Comparison of ENCODE assay signal across 15 cellular contexts in genomic region chr5:73770172-73770571, GRCh38.
DNase-seq lines count a peak whose midpoint lies in the region; ATAC-seq, FAIRE-seq and TF ChIP-seq lines count a peak whose summit lies in the region.
"Had no signal": no experiment of that assay in that cellular context is flagged by ENCODE, and none has a peak within 500 bp of the region (broad histone marks: within the 10 kb centered on the region; RNA-seq: fewer than 3 reads in every experiment).

No MANE protein-coding gene starts in this region.

- H2AFZ ChIP-seq in ACC112 (ENCODE audit: low read length, unreplicated experiment) (no peak overlapping the region), PC-3 (ENCODE audit: low read length) (0 out of 2 replicates have a peak overlapping the region, but pooled peaks have one; percentile 30)
- H2AFZ ChIP-seq: GM23248 had no signal

- H3K36me3 ChIP-seq in ACC112 (ENCODE audit: insufficient read depth, low read length), result peaks cover 32% of the 10 kb centered on the region
- peaks cover 12% of the 10 kb centered on the region; the same call in 1 of the 2 replicates for H3K36me3 ChIP-seq in PC-3 (ENCODE audit: low read depth, low read length)
- peaks cover 25% of the 10 kb centered on the region for H3K36me3 ChIP-seq in skeletal muscle satellite cell (ENCODE audit: insufficient read depth, low read length)
- H3K36me3 ChIP-seq in prostate gland, result no peaks in the 10 kb centered on the region
- H3K36me3 ChIP-seq: BLaER1 had no signal

- POLR2A ChIA-PET in PC-3 (lab: Charles Lee; ENCODE audit: unreplicated experiment), result no interaction called here

- H3K79me2 ChIP-seq in ACC112 (ENCODE audit: control insufficient read depth, insufficient read depth, low read length, unreplicated experiment) (peaks cover 4% of the 10 kb centered on the region), PC-3 (ENCODE audit: low read length) (no peaks in the 10 kb centered on the region)

- no peaks in the 10 kb centered on the region for H3K9me3 ChIP-seq in PC-3 (ENCODE audit: low read length)
- H3K9me3 ChIP-seq in skeletal muscle satellite cell (replicated peaks; ENCODE audit: low read length), result no peaks in the 10 kb centered on the region
- H3K9me3 ChIP-seq in prostate gland, result no peaks in the 10 kb centered on the region
- H3K9me3 ChIP-seq: Caco-2 had no signal

- peak overlapping the region; percentile 28 for H3K9ac ChIP-seq in PC-3 (ENCODE audit: low read length)
- no peak overlapping the region for H3K9ac ChIP-seq in skeletal muscle satellite cell (ENCODE audit: low read depth, low read length)
- H3K9ac ChIP-seq: BLaER1, GM23248 had no signal

- WGBS in prostate gland, result 19% methylated on average over 2 of the region's 2 CpGs

- H3K4me1 ChIP-seq in ACC112 (ENCODE audit: control insufficient read depth, insufficient read depth, low read length, unreplicated experiment), result peaks cover 18% of the 10 kb centered on the region
- peaks cover 36% of the 10 kb centered on the region for H3K4me1 ChIP-seq in PC-3 (ENCODE audit: insufficient read depth, low read length)
- peaks cover 27% of the 10 kb centered on the region for H3K4me1 ChIP-seq in skeletal muscle satellite cell (ENCODE audit: control insufficient read depth, insufficient read depth, low read length)
- H3K4me1 ChIP-seq in prostate gland (replicated peaks), result peaks cover 3% of the 10 kb centered on the region
- H3K4me1 ChIP-seq: BLaER1, Caco-2 had no signal

- CTCF ChIA-PET in PC-3 (lab: Charles Lee), result no interaction called here

- H3K27me3 ChIP-seq in ACC112 (ENCODE audit: insufficient read depth, low read length) (no peaks in the 10 kb centered on the region), PC-3 (ENCODE audit: low read length) (no peaks in the 10 kb centered on the region), skeletal muscle satellite cell (ENCODE audit: control insufficient read depth, insufficient read depth, low read length) (no peaks in the 10 kb centered on the region), prostate gland (replicated peaks; ENCODE audit: insufficient read depth) (no peaks in the 10 kb centered on the region)
- H3K27me3 ChIP-seq: BLaER1 had no signal

- no peak for TF ChIP-seq CTCF in PC-3 (conservative IDR thresholded peaks at IDR 0.05; ENCODE audit: low read depth, low read length)
- no peak for TF ChIP-seq CTCF in prostate gland (IDR thresholded peaks at IDR 0.05)

- no peaks in the 10 kb centered on the region for H4K20me1 ChIP-seq in PC-3 (ENCODE audit: low read length)
- H4K20me1 ChIP-seq: BLaER1 had no signal

- FAIRE-seq in GM12891 (lab: Jason Lieb, UNC), result no peak
- FAIRE-seq: H54 had no signal

- TSS peak; percentile 98 for BruUV-seq in PC-3 (replicated peaks; lab: Mats Ljungman, UMichigan)

- peaks cover 11% of the 10 kb centered on the region for H3F3A ChIP-seq in PC-3 (ENCODE audit: low read length, unreplicated experiment)

- H3K4me3 ChIP-seq in ACC112 (ENCODE audit: low read depth, low read length) (no peak overlapping the region), PC-3 (ENCODE audit: low read length) (peak overlapping the region; percentile 17; the same call in 1 of the 2 replicates), skeletal muscle satellite cell (ENCODE audit: low read length) (no peak overlapping the region), prostate gland (no peak overlapping the region)
- H3K4me3 ChIP-seq: BLaER1, GM23248 had no signal

- TF ChIP-seq POLR2A in prostate gland (IDR thresholded peaks at IDR 0.05) (no peak), GM12891 (IDR thresholded peaks at IDR 0.05; ENCODE audit: low read depth, low read length) (no peak)

- intact Hi-C loops in PC-3 (cut with micrococcal nuclease), result loop anchor here (10.0 kb wide), 1 partner anchor 45 kb away; no protein-coding TSS in a partner anchor
- intact Hi-C loops in prostate gland (cut with DNase I), result no loop called here

- ATAC-seq in PC-3 (peak; percentile 73), left lobe of liver (peak; percentile 30)

- peak overlapping the region; percentile 69 for H3K4me2 ChIP-seq in PC-3 (ENCODE audit: low read length)
- H3K4me2 ChIP-seq in skeletal muscle satellite cell (ENCODE audit: low read length), result peak overlapping the region; percentile 7
- H3K4me2 ChIP-seq: BLaER1 had no signal

- no peaks in the 10 kb centered on the region for H3K9me2 ChIP-seq in PC-3 (replicated peaks; ENCODE audit: low read length)

- H3K27ac ChIP-seq in ACC112 (ENCODE audit: low read depth, low read length), result peak overlapping the region; percentile 54
- peak overlapping the region; percentile 70 for H3K27ac ChIP-seq in PC-3 (ENCODE audit: low read length)
- H3K27ac ChIP-seq in prostate gland, result peak overlapping the region in 1 of 2 donors; percentile 21
- H3K27ac ChIP-seq: BLaER1, GM23248 had no signal

- DNase-seq in PC-3, result no peak
- DNase-seq in left lobe of liver (ENCODE audit: low spot score), result no peak
- DNase-seq in prostate gland (ENCODE audit: low spot score), result no peak
- no peak for DNase-seq in NCI-H1105 treated with DMSO at 0.1 percent for 48 hours (lab: John Stamatoyannopoulos, UW)
- DNase-seq in GM12891 (ENCODE audit: insufficient read length, low spot score), result no peak
- DNase-seq: AML-193; Caco-2; CD8-positive, alpha-beta memory T cell; DND-41; GDM1; GM23248 had no signal

TF ChIP-seq in GM12891, 5 proteins besides CTCF, POLR2A, EP300 and RAD21:
- TF ChIP-seq TAF1 (IDR thresholded peaks at IDR 0.05; ENCODE audit: low read depth, low read length), result no peak
- no peak for TF ChIP-seq POLR2AphosphoS5 (IDR thresholded peaks at IDR 0.05; ENCODE audit: low read depth, low read length)
- no peak for TF ChIP-seq PAX5 (IDR thresholded peaks at IDR 0.05; ENCODE audit: insufficient read depth, low read length, severe bottlenecking)
- TF ChIP-seq SPI1 (IDR thresholded peaks at IDR 0.05; ENCODE audit: low read depth, low read length), result no peak
- TF ChIP-seq POU2F2 (IDR thresholded peaks at IDR 0.05; ENCODE audit: low read depth, low read length), result no peak
